In the genomic region with DNA sequence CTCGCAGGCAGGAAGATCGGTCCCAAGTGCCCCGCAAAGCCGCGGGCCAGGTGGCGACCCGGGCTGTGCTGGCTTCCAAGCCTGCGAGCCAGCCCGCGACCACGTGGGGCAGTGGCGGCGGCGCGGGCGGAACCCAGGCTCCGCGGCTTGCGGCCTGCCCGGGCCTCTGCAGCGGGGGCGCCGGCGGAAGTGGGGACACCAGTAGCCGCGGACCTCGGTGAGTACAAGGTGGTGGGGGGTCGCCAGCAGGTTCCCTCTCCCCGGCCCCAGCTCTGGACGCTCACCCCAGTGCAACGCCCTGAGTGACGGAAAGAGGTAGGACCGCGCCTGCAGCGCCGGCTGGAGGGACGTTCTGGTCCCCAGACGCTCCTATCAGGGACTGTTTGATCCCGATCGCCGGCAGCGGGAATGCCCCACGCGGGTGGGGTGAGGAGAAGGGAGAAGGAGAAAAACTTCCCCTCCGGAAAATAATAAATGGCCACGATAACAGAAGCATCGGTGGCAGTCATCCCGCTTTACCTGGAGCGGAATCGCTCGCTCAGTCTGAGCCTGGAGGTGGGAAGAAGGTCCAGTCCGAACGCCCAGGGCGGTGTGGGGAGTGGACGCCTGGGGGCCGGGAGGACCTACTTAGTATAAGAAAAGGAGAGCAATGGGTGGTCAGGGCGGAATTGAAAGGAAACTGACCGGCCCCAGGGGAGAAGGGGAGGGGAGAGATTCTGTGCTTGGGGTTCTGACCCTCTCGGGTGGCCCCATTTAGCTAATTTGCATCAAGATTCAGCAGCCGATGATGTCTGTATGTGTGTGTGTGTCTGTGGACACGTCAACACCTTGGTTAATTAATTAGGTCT, we compare ENCODE assay signal across 1 cellular context.
TF ChIP-seq lines count a peak whose summit lies in the region.

A gene with protein sequence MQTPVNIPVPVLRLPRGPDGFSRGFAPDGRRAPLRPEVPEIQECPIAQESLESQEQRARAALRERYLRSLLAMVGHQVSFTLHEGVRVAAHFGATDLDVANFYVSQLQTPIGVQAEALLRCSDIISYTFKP (plus strand): TSS at position 198 of the 848 bp plus-strand sequence. CDS start 10,855 bp downstream, outside the sequence.

TF ChIP-seq in GM12878, 131 proteins besides CTCF, POLR2A, EP300 and RAD21 (continued from another document and continues in another):
- TF ChIP-seq BCLAF1 (IDR thresholded peaks at IDR 0.05) = 0 out of 2 replicates have a peak, but pooled peaks have one; percentile 39
- no peak for TF ChIP-seq CBX3 (IDR thresholded peaks at IDR 0.05; ENCODE audit: borderline replicate concordance, low read depth)
- TF ChIP-seq MTA2 (IDR thresholded peaks at IDR 0.05; ENCODE audit: low read depth) = peak; percentile 91; the same call in 1 of the 2 replicates
- no peak for TF ChIP-seq HDAC2 (IDR thresholded peaks at IDR 0.05)
- TF ChIP-seq DPF2 (IDR thresholded peaks at IDR 0.05) = peak; percentile 59; the same call in 1 of the 2 replicates
- TF ChIP-seq, protein P1, sequence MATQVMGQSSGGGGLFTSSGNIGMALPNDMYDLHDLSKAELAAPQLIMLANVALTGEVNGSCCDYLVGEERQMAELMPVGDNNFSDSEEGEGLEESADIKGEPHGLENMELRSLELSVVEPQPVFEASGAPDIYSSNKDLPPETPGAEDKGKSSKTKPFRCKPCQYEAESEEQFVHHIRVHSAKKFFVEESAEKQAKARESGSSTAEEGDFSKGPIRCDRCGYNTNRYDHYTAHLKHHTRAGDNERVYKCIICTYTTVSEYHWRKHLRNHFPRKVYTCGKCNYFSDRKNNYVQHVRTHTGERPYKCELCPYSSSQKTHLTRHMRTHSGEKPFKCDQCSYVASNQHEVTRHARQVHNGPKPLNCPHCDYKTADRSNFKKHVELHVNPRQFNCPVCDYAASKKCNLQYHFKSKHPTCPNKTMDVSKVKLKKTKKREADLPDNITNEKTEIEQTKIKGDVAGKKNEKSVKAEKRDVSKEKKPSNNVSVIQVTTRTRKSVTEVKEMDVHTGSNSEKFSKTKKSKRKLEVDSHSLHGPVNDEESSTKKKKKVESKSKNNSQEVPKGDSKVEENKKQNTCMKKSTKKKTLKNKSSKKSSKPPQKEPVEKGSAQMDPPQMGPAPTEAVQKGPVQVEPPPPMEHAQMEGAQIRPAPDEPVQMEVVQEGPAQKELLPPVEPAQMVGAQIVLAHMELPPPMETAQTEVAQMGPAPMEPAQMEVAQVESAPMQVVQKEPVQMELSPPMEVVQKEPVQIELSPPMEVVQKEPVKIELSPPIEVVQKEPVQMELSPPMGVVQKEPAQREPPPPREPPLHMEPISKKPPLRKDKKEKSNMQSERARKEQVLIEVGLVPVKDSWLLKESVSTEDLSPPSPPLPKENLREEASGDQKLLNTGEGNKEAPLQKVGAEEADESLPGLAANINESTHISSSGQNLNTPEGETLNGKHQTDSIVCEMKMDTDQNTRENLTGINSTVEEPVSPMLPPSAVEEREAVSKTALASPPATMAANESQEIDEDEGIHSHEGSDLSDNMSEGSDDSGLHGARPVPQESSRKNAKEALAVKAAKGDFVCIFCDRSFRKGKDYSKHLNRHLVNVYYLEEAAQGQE (IDR thresholded peaks at IDR 0.05; ENCODE audit: low read depth, low read length) = peak; percentile 26; the same call in 1 of the 2 replicates
- TF ChIP-seq PKNOX1 (IDR thresholded peaks at IDR 0.05) = peak; percentile 72; the same call in 1 of the 2 replicates
- peak; percentile 94 for TF ChIP-seq USF1 (IDR thresholded peaks at IDR 0.05; ENCODE audit: borderline replicate concordance, extremely low read length, insufficient read depth, low read depth, low read length)
- TF ChIP-seq NR2C1 (IDR thresholded peaks at IDR 0.05) = peak; percentile 78
- peak; percentile 59; the same call in 1 of the 2 replicates for TF ChIP-seq PAX5 (IDR thresholded peaks at IDR 0.05; ENCODE audit: borderline replicate concordance, low read depth, low read length)
- TF ChIP-seq PML (IDR thresholded peaks at IDR 0.05; ENCODE audit: low read length) = peak; percentile 94
- peak in 1 of 2 experiments; percentile 88 for TF ChIP-seq SRF (IDR thresholded peaks at IDR 0.05; ENCODE audit: low read depth in 2 of 2, low read length in 2 of 2)
- TF ChIP-seq ZNF24 (IDR thresholded peaks at IDR 0.05) = peak; percentile 76
- no peak for TF ChIP-seq HDAC6 (IDR thresholded peaks at IDR 0.05; ENCODE audit: unreplicated experiment)
- TF ChIP-seq, protein P2, sequence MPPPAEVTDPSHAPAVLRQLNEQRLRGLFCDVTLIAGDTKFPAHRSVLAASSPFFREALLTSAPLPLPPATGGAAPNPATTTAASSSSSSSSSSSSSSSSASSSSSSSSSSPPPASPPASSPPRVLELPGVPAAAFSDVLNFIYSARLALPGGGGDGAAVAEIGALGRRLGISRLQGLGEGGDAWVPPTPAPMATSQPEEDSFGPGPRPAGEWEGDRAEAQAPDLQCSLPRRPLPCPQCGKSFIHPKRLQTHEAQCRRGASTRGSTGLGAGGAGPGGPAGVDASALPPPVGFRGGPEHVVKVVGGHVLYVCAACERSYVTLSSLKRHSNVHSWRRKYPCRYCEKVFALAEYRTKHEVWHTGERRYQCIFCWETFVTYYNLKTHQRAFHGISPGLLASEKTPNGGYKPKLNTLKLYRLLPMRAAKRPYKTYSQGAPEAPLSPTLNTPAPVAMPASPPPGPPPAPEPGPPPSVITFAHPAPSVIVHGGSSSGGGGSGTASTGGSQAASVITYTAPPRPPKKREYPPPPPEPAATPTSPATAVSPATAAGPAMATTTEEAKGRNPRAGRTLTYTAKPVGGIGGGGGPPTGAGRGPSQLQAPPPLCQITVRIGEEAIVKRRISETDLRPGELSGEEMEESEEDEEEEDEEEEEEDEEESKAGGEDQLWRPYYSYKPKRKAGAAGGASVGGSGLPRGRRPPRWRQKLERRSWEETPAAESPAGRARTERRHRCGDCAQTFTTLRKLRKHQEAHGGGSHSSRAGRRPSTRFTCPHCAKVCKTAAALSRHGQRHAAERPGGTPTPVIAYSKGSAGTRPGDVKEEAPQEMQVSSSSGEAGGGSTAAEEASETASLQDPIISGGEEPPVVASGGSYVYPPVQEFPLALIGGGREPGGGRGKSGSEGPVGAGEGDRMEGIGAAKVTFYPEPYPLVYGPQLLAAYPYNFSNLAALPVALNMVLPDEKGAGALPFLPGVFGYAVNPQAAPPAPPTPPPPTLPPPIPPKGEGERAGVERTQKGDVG (CRISPR knock-in tag; IDR thresholded peaks at IDR 0.05) = no peak
- TF ChIP-seq, protein P3, sequence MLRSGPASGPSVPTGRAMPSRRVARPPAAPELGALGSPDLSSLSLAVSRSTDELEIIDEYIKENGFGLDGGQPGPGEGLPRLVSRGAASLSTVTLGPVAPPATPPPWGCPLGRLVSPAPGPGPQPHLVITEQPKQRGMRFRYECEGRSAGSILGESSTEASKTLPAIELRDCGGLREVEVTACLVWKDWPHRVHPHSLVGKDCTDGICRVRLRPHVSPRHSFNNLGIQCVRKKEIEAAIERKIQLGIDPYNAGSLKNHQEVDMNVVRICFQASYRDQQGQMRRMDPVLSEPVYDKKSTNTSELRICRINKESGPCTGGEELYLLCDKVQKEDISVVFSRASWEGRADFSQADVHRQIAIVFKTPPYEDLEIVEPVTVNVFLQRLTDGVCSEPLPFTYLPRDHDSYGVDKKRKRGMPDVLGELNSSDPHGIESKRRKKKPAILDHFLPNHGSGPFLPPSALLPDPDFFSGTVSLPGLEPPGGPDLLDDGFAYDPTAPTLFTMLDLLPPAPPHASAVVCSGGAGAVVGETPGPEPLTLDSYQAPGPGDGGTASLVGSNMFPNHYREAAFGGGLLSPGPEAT (IDR thresholded peaks at IDR 0.05; ENCODE audit: low read depth) = peak; percentile 75
- no peak for TF ChIP-seq PAX8 (IDR thresholded peaks at IDR 0.05)
- TF ChIP-seq TBL1XR1 (IDR thresholded peaks at IDR 0.05; ENCODE audit: low read depth, low read length) = peak; percentile 35; the same call in 1 of the 2 replicates
- peak; percentile 69 for TF ChIP-seq SIX5 (IDR thresholded peaks at IDR 0.05; ENCODE audit: low read depth, low read length, severe bottlenecking)
- no peak for TF ChIP-seq WRNIP1 (IDR thresholded peaks at IDR 0.05; ENCODE audit: borderline replicate concordance, low read depth, low read length)
- TF ChIP-seq BMI1 (IDR thresholded peaks at IDR 0.05; ENCODE audit: borderline replicate concordance) = no peak
- peak; percentile 28; the same call in 1 of the 2 replicates for TF ChIP-seq MLLT1 (IDR thresholded peaks at IDR 0.05)
- 0 out of 2 replicates have a peak, but pooled peaks have one; percentile 34 for TF ChIP-seq HDGF (IDR thresholded peaks at IDR 0.05)
- no peak for TF ChIP-seq IRF5 (IDR thresholded peaks at IDR 0.05; ENCODE audit: borderline replicate concordance)
- TF ChIP-seq, protein P4, sequence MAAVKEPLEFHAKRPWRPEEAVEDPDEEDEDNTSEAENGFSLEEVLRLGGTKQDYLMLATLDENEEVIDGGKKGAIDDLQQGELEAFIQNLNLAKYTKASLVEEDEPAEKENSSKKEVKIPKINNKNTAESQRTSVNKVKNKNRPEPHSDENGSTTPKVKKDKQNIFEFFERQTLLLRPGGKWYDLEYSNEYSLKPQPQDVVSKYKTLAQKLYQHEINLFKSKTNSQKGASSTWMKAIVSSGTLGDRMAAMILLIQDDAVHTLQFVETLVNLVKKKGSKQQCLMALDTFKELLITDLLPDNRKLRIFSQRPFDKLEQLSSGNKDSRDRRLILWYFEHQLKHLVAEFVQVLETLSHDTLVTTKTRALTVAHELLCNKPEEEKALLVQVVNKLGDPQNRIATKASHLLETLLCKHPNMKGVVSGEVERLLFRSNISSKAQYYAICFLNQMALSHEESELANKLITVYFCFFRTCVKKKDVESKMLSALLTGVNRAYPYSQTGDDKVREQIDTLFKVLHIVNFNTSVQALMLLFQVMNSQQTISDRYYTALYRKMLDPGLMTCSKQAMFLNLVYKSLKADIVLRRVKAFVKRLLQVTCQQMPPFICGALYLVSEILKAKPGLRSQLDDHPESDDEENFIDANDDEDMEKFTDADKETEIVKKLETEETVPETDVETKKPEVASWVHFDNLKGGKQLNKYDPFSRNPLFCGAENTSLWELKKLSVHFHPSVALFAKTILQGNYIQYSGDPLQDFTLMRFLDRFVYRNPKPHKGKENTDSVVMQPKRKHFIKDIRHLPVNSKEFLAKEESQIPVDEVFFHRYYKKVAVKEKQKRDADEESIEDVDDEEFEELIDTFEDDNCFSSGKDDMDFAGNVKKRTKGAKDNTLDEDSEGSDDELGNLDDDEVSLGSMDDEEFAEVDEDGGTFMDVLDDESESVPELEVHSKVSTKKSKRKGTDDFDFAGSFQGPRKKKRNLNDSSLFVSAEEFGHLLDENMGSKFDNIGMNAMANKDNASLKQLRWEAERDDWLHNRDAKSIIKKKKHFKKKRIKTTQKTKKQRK (IDR thresholded peaks at IDR 0.05; ENCODE audit: low read depth, low read length) = no peak
- no peak for TF ChIP-seq NFIC (IDR thresholded peaks at IDR 0.05; ENCODE audit: low read depth, low read length)
- 0 out of 2 replicates have a peak, but pooled peaks have one; percentile 45 for TF ChIP-seq RFX5 (IDR thresholded peaks at IDR 0.05; ENCODE audit: low read depth, low read length)
- TF ChIP-seq RUNX3 (IDR thresholded peaks at IDR 0.05; ENCODE audit: low read length) = peak; percentile 85
